ENCODE assay signal across 10 cellular contexts in the genomic region with DNA sequence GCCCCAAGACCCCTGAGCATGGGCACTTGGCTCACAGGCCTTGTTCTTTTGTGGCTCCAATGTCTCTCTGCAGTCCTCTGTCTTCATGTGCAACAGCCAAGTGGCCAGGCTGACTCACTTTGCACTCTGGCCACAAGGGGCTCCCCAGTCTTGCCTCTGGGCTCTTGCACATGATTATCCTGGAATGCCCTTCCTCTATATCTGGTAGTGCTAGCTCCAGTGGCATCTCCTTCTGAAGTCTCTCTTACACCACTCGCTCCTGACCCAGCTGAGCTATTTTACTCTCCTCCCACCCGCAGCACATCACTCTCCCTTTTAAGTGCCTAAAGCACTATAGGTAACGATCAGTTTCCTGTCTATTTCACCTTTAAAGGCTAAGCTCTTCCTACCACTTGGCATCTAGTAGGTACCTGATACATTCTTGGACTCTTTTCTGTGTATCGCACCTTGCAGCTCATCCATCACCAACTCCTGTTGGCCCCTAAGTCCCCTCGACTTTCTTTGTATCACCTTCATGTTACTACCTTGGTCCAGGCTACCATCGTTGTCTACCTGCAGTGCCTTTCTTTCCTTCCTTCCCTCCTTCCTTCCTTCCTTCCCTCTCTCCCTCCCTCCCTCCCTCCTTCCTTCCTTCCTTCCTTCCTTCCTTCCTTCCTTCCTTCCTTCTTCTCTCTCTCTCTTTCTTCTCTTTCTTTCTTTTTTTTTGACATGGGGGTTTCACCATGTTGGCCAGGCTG. TPM values are rescaled to one million over a fixed set of nuclear protein-coding genes. Genes with fewer than 3 reads are reported as not detected.
DNase-seq lines count a peak whose midpoint lies in the region; ATAC-seq and TF ChIP-seq lines count a peak whose summit lies in the region.
"Had no signal": no experiment of that assay in that cellular context is flagged by ENCODE, and none has a peak within 500 bp of the region (broad histone marks: within the 10 kb centered on the region; RNA-seq: fewer than 3 reads in every experiment).

No MANE protein-coding gene starts in this region.

- peak; percentile 68; the same call in 2 of the 3 replicates for ATAC-seq in DND-41 (ENCODE audit: insufficient read depth, low read depth)
- ATAC-seq in WTC11: peak; percentile 88
- peak; percentile 42 for ATAC-seq in left lung

- TF ChIP-seq EP300 in Ishikawa (IDR thresholded peaks at IDR 0.05; ENCODE audit: borderline replicate concordance) (no peak), sigmoid colon (IDR thresholded peaks at IDR 0.05) (no peak)

- no peak overlapping the region for H3K27ac ChIP-seq in DND-41 (ENCODE audit: low read length)
- no peak overlapping the region for H3K27ac ChIP-seq in left lung
- H3K27ac ChIP-seq in sigmoid colon: peak overlapping the region in 1 of 4 donors; percentile 2

- no peaks in the 10 kb centered on the region for H3K9me3 ChIP-seq in DND-41 (ENCODE audit: insufficient read depth, low read length, severe bottlenecking)
- H3K9me3 ChIP-seq in left lung: no peaks in the 10 kb centered on the region
- H3K9me3 ChIP-seq in sigmoid colon: no peaks in the 10 kb centered on the region

- H3K27me3 Mint-ChIP-seq in WTC11 (ENCODE audit: low read depth): peaks cover 15% of the 10 kb centered on the region

- no peaks in the 10 kb centered on the region for H3K9me3 Mint-ChIP-seq in WTC11
- H3K9me3 Mint-ChIP-seq: activated T-helper 1 cell treated with anti-CD3 and anti-CD28 coated beads, Interleukin-12 subunit alpha, Interleukin-12 subunit beta, Interleukin-2, Interleukin-4 antibody, amounts not matched to agents 30 ng/mL and 10 ng/mL and 1 ng/mL, durations not matched to agents 14 hours and 24 hours and 36 hours had no signal

- peak; percentile 62 for TF ChIP-seq RAD21 in Ishikawa (IDR thresholded peaks at IDR 0.05; ENCODE audit: low read depth)

- H3K36me3 ChIP-seq in DND-41 (ENCODE audit: insufficient read depth, low read length) (no peaks in the 10 kb centered on the region), left lung (no peaks in the 10 kb centered on the region), sigmoid colon (no peaks in the 10 kb centered on the region)

- no peak overlapping the region for H3K4me2 ChIP-seq in DND-41 (ENCODE audit: insufficient read depth, low read length)

- no peaks in the 10 kb centered on the region for H3K79me2 ChIP-seq in DND-41 (ENCODE audit: insufficient read depth, low read length)

- no peaks in the 10 kb centered on the region for H3K4me1 ChIP-seq in DND-41 (ENCODE audit: insufficient read depth, low read length)
- H3K4me1 ChIP-seq in left lung: no peaks in the 10 kb centered on the region
- peaks cover 0 to 21% (median 9%) of the 10 kb centered on the region in 4 donors for H3K4me1 ChIP-seq in sigmoid colon

- H3K36me3 Mint-ChIP-seq in WTC11: no peaks in the 10 kb centered on the region

- H3K4me3 Mint-ChIP-seq in WTC11: no peak overlapping the region
- H3K4me3 Mint-ChIP-seq: activated T-helper 1 cell treated with anti-CD3 and anti-CD28 coated beads, Interleukin-12 subunit alpha, Interleukin-12 subunit beta, Interleukin-2, Interleukin-4 antibody, amounts not matched to agents 30 ng/mL and 10 ng/mL and 1 ng/mL, durations not matched to agents 14 hours and 24 hours and 36 hours had no signal

- CTCF ChIA-PET in WTC11 (lab: Charles Lee): interaction anchor here (0.6 to 1.7 kb wide), 12 partner anchors 12 to 1829 kb away, joined by 3 to 8 read pairs (median 3); no protein-coding TSS in a partner anchor

- no peaks in the 10 kb centered on the region for H4K20me1 ChIP-seq in DND-41 (ENCODE audit: insufficient read depth, low read length)

- no peak overlapping the region for H2AFZ ChIP-seq in DND-41 (ENCODE audit: low read depth, low read length)

- peak; percentile 24 for DNase-seq in DND-41
- DNase-seq in WTC11 (ENCODE audit: low spot score): peak; percentile 69
- no peak for DNase-seq in left lung
- no peak for DNase-seq in sigmoid colon
- no peak for DNase-seq in DMS79 (lab: John Stamatoyannopoulos, UW)
- no peak for DNase-seq in cerebellum (ENCODE audit: low spot score)
- no peak for DNase-seq in NCI-H187 (lab: John Stamatoyannopoulos, UW)

- H3K4me3 ChIP-seq in DND-41 (ENCODE audit: low read depth in 1 of 2, low read length in 2 of 2) (no peak overlapping the region), left lung (no peak overlapping the region), sigmoid colon (no peak overlapping the region)

- 85 to 93% methylated on average over 6 of the region's 6 CpGs for WGBS in sigmoid colon, 2 donors

- H3K27ac Mint-ChIP-seq in WTC11: no peak overlapping the region
- H3K27ac Mint-ChIP-seq: activated T-helper 1 cell treated with anti-CD3 and anti-CD28 coated beads, Interleukin-12 subunit alpha, Interleukin-12 subunit beta, Interleukin-2, Interleukin-4 antibody, amounts not matched to agents 30 ng/mL and 10 ng/mL and 1 ng/mL, durations not matched to agents 14 hours and 24 hours and 36 hours had no signal

- H3K4me1 Mint-ChIP-seq in WTC11: no peaks in the 10 kb centered on the region

- TF ChIP-seq POLR2A in sigmoid colon (IDR thresholded peaks at IDR 0.05): no peak

- H3K27me3 ChIP-seq in DND-41 (ENCODE audit: insufficient read depth, low read length, poor library complexity) (peaks cover 5% of the 10 kb centered on the region), left lung (peaks cover 9 to 48% of the 10 kb centered on the region in 2 donors), sigmoid colon (peaks cover 0 to 4% (median 0%) of the 10 kb centered on the region in 3 donors)

- intact Hi-C loops in left lung (cut with DNase I): no loop called here
- intact Hi-C loops in sigmoid colon (cut with DNase I): no loop called here

- TF ChIP-seq CTCF in DND-41 (IDR thresholded peaks at IDR 0.05; ENCODE audit: borderline replicate concordance, extremely low read depth, low read length, poor library complexity, severe bottlenecking) (peak; percentile 59), WTC11 (IDR thresholded peaks at IDR 0.05) (0 out of 2 replicates have a peak, but pooled peaks have one; percentile 22), left lung (IDR thresholded peaks at IDR 0.05) (peak in 1 of 2 donors; percentile 29), sigmoid colon (IDR thresholded peaks at IDR 0.05) (no peak)

- POLR2A ChIA-PET in WTC11 (lab: Charles Lee): no interaction called here

- no peak overlapping the region for H3K9ac ChIP-seq in DND-41 (ENCODE audit: low read depth, low read length)

TF ChIP-seq in Ishikawa, 13 proteins besides CTCF, POLR2A, EP300 and RAD21:
- TF ChIP-seq FOXM1 (IDR thresholded peaks at IDR 0.05; ENCODE audit: borderline replicate concordance, low read depth) (no peak), YY1 (IDR thresholded peaks at IDR 0.05; ENCODE audit: low read depth) (no peak), TCF12 (IDR thresholded peaks at IDR 0.05; ENCODE audit: low read depth) (no peak), TAF1 (IDR thresholded peaks at IDR 0.05; ENCODE audit: low read depth) (no peak), CREB1 (IDR thresholded peaks at IDR 0.05; ENCODE audit: low read depth) (no peak), TEAD4 (IDR thresholded peaks at IDR 0.05) (no peak)
- TF ChIP-seq, protein P1, sequence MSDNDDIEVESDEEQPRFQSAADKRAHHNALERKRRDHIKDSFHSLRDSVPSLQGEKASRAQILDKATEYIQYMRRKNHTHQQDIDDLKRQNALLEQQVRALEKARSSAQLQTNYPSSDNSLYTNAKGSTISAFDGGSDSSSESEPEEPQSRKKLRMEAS (IDR thresholded peaks at IDR 0.05): no peak
- TF ChIP-seq, protein P2, sequence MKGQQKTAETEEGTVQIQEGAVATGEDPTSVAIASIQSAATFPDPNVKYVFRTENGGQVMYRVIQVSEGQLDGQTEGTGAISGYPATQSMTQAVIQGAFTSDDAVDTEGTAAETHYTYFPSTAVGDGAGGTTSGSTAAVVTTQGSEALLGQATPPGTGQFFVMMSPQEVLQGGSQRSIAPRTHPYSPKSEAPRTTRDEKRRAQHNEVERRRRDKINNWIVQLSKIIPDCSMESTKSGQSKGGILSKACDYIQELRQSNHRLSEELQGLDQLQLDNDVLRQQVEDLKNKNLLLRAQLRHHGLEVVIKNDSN (IDR thresholded peaks at IDR 0.05): no peak

TF ChIP-seq in WTC11, 78 proteins besides CTCF, POLR2A, EP300 and RAD21 (continues in another document):
- TF ChIP-seq MXD4 (CRISPR knock-in tag; IDR thresholded peaks at IDR 0.05; ENCODE audit: borderline replicate concordance): no peak
- TF ChIP-seq, protein P3, sequence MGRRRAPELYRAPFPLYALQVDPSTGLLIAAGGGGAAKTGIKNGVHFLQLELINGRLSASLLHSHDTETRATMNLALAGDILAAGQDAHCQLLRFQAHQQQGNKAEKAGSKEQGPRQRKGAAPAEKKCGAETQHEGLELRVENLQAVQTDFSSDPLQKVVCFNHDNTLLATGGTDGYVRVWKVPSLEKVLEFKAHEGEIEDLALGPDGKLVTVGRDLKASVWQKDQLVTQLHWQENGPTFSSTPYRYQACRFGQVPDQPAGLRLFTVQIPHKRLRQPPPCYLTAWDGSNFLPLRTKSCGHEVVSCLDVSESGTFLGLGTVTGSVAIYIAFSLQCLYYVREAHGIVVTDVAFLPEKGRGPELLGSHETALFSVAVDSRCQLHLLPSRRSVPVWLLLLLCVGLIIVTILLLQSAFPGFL (CRISPR knock-in tag; IDR thresholded peaks at IDR 0.05; ENCODE audit: borderline replicate concordance): no peak
- TF ChIP-seq, protein P4, sequence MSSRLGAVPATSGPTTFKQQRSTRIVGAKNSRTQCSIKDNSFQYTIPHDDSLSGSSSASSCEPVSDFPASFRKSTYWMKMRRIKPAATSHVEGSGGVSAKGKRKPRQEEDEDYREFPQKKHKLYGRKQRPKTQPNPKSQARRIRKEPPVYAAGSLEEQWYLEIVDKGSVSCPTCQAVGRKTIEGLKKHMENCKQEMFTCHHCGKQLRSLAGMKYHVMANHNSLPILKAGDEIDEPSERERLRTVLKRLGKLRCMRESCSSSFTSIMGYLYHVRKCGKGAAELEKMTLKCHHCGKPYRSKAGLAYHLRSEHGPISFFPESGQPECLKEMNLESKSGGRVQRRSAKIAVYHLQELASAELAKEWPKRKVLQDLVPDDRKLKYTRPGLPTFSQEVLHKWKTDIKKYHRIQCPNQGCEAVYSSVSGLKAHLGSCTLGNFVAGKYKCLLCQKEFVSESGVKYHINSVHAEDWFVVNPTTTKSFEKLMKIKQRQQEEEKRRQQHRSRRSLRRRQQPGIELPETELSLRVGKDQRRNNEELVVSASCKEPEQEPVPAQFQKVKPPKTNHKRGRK (CRISPR knock-in tag; IDR thresholded peaks at IDR 0.05; ENCODE audit: borderline replicate concordance): no peak; the same call in 1 of the 2 replicates

RNA-seq across cellular contexts. Expression of a gene that starts 21.8 kb away (rescaled TPM):
- total RNA-seq in WTC11 (2021) (0.41 to 0.57 TPM (median 0.48 TPM) in 3 replicates), left lung (1 to 10 TPM; 1.5 to 2.6 TPM), sigmoid colon (1 to 10 TPM in 2 of 4 donors, under 1 TPM in 2; 0.66 to 3.6 (median 1.0) TPM), cerebellum (1.1 TPM)
- polyA plus RNA-seq in sigmoid colon: under 1 TPM in 1 of 3 donors, not detected in 2; 0.35 TPM
- total RNA-seq: activated T-helper 1 cell treated with anti-CD3 and anti-CD28 coated beads, Interleukin-12 subunit alpha, Interleukin-12 subunit beta, Interleukin-2, Interleukin-4 antibody, amounts not matched to agents 30 ng/mL and 10 ng/mL and 1 ng/mL, durations not matched to agents 14 hours and 24 hours and 36 hours had no signal
- polyA plus RNA-seq: neural cell had no signal

Comparison
In these comparisons a context has a peak if more than half of its experiments do, and no peak if none do; other contexts are left out.
1. DNase-seq: peak in DND-41 (single experiment) and WTC11 (single experiment); none in left lung (0 of 2), sigmoid colon (single experiment), DMS79 (single experiment), cerebellum (single experiment) and NCI-H187 (0 of 2).
2. CTCF ChIP-seq: peak in DND-41 (single experiment) and WTC11 (single experiment); none in sigmoid colon (0 of 4).
3. Peak in every context shown above with its lines, with median percentiles within 50 percentile points of each other: ATAC-seq.